ENCODE assay signal across 23 cellular contexts in the genomic region with DNA sequence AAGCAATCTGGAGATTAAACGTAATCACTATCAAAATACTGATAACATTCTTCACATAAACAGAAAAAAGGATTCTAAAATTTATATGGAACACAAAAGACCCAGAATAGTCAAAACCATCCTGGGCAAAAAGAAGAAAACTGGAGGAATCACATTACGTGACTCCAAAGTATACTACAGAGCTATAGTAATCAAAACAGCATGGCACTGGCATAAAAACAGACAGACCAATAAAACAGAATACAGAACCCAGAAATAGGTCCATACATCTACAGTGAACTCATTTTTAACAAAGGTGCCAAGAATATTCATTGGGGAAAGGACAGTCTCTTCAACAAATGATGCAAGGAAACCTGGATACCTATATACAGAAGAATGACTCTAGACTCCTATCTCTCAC.
DNase-seq lines count a peak whose midpoint lies in the region; ATAC-seq and TF ChIP-seq lines count a peak whose summit lies in the region.
"Had no signal": no experiment of that assay in that cellular context is flagged by ENCODE, and none has a peak within 500 bp of the region (broad histone marks: within the 10 kb centered on the region; RNA-seq: fewer than 3 reads in every experiment).

No MANE protein-coding gene starts in this region.

- CTCF ChIA-PET in HCT116 (lab: Charles Lee) (no interaction called here), WTC11 (lab: Charles Lee) (no interaction called here)

- ATAC-seq in HCT116 (no peak), WTC11 (no peak), HG02973 (IDR thresholded peaks at IDR 0.05; ENCODE audit: unreplicated experiment) (no peak), GM21737 (IDR thresholded peaks at IDR 0.05; ENCODE audit: unreplicated experiment) (no peak)
- ATAC-seq: GM12878 had no signal

- H3K4me2 ChIP-seq in HCT116 (ENCODE audit: low read length) = no peak overlapping the region
- H3K4me2 ChIP-seq: BLaER1 had no signal

- H4K20me1 ChIP-seq in HCT116 (ENCODE audit: insufficient read depth) = no peaks in the 10 kb centered on the region
- H4K20me1 ChIP-seq: BLaER1 had no signal

- H3K36me3 Mint-ChIP-seq in WTC11 = peaks cover 20% of the 10 kb centered on the region
- H3K36me3 Mint-ChIP-seq: CD14-positive monocyte; CD4-positive, alpha-beta memory T cell; CD4-positive, CD25-positive, alpha-beta regulatory T cell; CD8-positive, alpha-beta memory T cell had no signal

- no peak overlapping the region for H3K4me3 ChIP-seq in HCT116 (replicated peaks in 1 of 2; ENCODE audit: low read depth in 1 of 2, low read length in 2 of 2)
- H3K4me3 ChIP-seq: BLaER1, GM12878 had no signal

- DNase-seq in HCT116 (ENCODE audit: low read depth, low spot score) (no peak), WTC11 (ENCODE audit: low spot score) (no peak), activated T-cell treated with anti-CD3 and anti-CD28 coated beads for 4 hours (no peak)
- DNase-seq: 8988T; ACHN; BE2C; C1 segment of cervical spinal cord; CD4-positive, alpha-beta memory T cell; CD4-positive, CD25-positive, alpha-beta regulatory T cell; CD8-positive, alpha-beta memory T cell; COR-L47; DMS 273 treated with DMSO at 0.1 percent for 48 hours; DMS153; DMS53; DMS79; DND-41; EL; GDM1 had no signal

- H3K27ac ChIP-seq in HCT116 (ENCODE audit: low read depth, low read length) = no peak overlapping the region
- H3K27ac ChIP-seq: BLaER1 had no signal

- peaks cover 45% of the 10 kb centered on the region for H3K9me3 Mint-ChIP-seq in WTC11

- no peak overlapping the region for H3K27ac Mint-ChIP-seq in WTC11
- H3K27ac Mint-ChIP-seq: CD14-positive monocyte; CD4-positive, alpha-beta memory T cell; CD4-positive, CD25-positive, alpha-beta regulatory T cell; CD8-positive, alpha-beta memory T cell had no signal

- no peak overlapping the region for H3K4me3 Mint-ChIP-seq in WTC11
- H3K4me3 Mint-ChIP-seq: CD14-positive monocyte; CD4-positive, alpha-beta memory T cell; CD4-positive, CD25-positive, alpha-beta regulatory T cell; CD8-positive, alpha-beta memory T cell had no signal

- no TSS peak for BruUV-seq in HCT116 (replicated peaks; lab: Mats Ljungman, UMichigan)

- H3K79me2 ChIP-seq in HCT116 (ENCODE audit: insufficient read depth, low read length) = no peaks in the 10 kb centered on the region

- no peaks in the 10 kb centered on the region for H3K9me2 ChIP-seq in HCT116 (ENCODE audit: insufficient read depth)

- H3K36me3 ChIP-seq in HCT116 (ENCODE audit: control insufficient read depth in 1 of 2, insufficient read depth in 2 of 2, low read length in 2 of 2) = no peaks in the 10 kb centered on the region
- H3K36me3 ChIP-seq: BE2C, BLaER1 had no signal

- no peaks in the 10 kb centered on the region for H3K27me3 ChIP-seq in HCT116 (ENCODE audit: insufficient read depth, low read length)
- H3K27me3 ChIP-seq: BE2C, BLaER1 had no signal

- no peaks in the 10 kb centered on the region for H3K4me1 ChIP-seq in HCT116 (ENCODE audit: control insufficient read depth in 1 of 2, insufficient read depth in 2 of 2, low read length in 2 of 2)
- H3K4me1 ChIP-seq: BLaER1 had no signal

- H2AFZ ChIP-seq in HCT116 (ENCODE audit: low read depth, low read length, poor library complexity, severe bottlenecking) = no peak overlapping the region

- no peak for TF ChIP-seq RAD21 in HCT116 (IDR thresholded peaks at IDR 0.05; ENCODE audit: low read depth)

- TF ChIP-seq CTCF in HCT116 (IDR thresholded peaks at IDR 0.05 in 2 of 3, conservative IDR thresholded peaks at IDR 0.05 in 1 of 3; ENCODE audit: borderline replicate concordance in 1 of 3, insufficient read depth in 1 of 3, low read depth in 2 of 3, low read length in 2 of 3) (no peak), WTC11 (IDR thresholded peaks at IDR 0.05) (no peak)

- RAD21 ChIA-PET in HCT116 (lab: Charles Lee; ENCODE audit: low non-redundant PET in 1 of 2, low total read pairs in 2 of 2, uncharacterized antibody in 2 of 2, unreplicated experiment in 2 of 2) = no interaction called here

- no peaks in the 10 kb centered on the region for H3K27me3 Mint-ChIP-seq in WTC11 (ENCODE audit: low read depth)
- H3K27me3 Mint-ChIP-seq: CD4-positive, CD25-positive, alpha-beta regulatory T cell had no signal

- no peak for TF ChIP-seq POLR2A in HCT116 (IDR thresholded peaks at IDR 0.05; ENCODE audit: borderline replicate concordance, extremely low read depth, insufficient read depth, insufficient read length)

- POLR2A ChIA-PET in HCT116 (lab: Charles Lee) = no interaction called here
- POLR2A ChIA-PET in WTC11 (lab: Charles Lee) = no interaction called here

- intact Hi-C loops in HCT116 (cut with micrococcal nuclease) = no loop called here

- H3K4me1 Mint-ChIP-seq in WTC11 = no peaks in the 10 kb centered on the region
- H3K4me1 Mint-ChIP-seq: CD14-positive monocyte; CD4-positive, alpha-beta memory T cell; CD4-positive, CD25-positive, alpha-beta regulatory T cell; CD8-positive, alpha-beta memory T cell had no signal

- no peak overlapping the region for H3K9ac ChIP-seq in HCT116 (ENCODE audit: low read length)
- H3K9ac ChIP-seq: BLaER1 had no signal

- no peaks in the 10 kb centered on the region for H3K9me3 ChIP-seq in HCT116 (ENCODE audit: control insufficient read depth in 1 of 2, insufficient read depth in 1 of 2, low read depth in 1 of 2, low read length in 2 of 2)
- H3K9me3 ChIP-seq: BE2C had no signal

TF ChIP-seq in HCT116, 20 proteins besides CTCF, POLR2A, EP300 and RAD21:
- peak; percentile 65; the same call in 1 of the 2 replicates for TF ChIP-seq CBX3 (IDR thresholded peaks at IDR 0.05; ENCODE audit: low read depth)
- TF ChIP-seq, protein P1, sequence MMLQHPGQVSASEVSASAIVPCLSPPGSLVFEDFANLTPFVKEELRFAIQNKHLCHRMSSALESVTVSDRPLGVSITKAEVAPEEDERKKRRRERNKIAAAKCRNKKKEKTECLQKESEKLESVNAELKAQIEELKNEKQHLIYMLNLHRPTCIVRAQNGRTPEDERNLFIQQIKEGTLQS (IDR thresholded peaks at IDR 0.05) = no peak

TF ChIP-seq in WTC11, 78 proteins besides CTCF, POLR2A, EP300 and RAD21:
- peak; percentile 82; the same call in 1 of the 2 replicates for TF ChIP-seq GTF2I (CRISPR knock-in tag; conservative IDR thresholded peaks at IDR 0.05)
- no peak for TF ChIP-seq NFATC4 (CRISPR knock-in tag; IDR thresholded peaks at IDR 0.05)
TF ChIP-seq in WTC11: peak in this region for 1.
